Comparison of ENCODE assay signal across 1 cellular context in the genomic region with DNA sequence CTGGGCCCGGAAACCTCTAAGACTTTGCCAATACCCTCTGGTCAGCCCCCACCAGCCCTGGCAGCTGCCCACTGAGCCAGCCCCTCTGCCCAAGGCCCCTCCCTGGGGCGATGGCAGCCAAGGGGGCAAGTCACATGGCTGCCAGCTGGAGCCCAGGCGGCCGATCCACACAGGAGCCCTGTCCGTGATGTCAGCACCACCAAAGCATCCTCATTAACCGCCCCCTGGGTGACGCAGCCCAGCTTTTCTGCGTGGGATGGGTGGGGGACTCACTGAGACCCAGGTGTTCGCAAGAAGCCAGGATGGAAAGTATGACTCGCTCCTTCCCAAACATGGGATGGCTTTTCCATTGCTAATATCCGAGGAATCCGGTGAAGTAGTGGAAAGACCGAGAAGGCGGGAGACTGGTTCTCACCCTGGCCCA.
TF ChIP-seq lines count a peak whose summit lies in the region.

No MANE protein-coding gene starts in this region.

TF ChIP-seq in GM23338, 12 proteins besides CTCF, POLR2A, EP300 and RAD21 (continued from another document):
- TF ChIP-seq, protein P1, sequence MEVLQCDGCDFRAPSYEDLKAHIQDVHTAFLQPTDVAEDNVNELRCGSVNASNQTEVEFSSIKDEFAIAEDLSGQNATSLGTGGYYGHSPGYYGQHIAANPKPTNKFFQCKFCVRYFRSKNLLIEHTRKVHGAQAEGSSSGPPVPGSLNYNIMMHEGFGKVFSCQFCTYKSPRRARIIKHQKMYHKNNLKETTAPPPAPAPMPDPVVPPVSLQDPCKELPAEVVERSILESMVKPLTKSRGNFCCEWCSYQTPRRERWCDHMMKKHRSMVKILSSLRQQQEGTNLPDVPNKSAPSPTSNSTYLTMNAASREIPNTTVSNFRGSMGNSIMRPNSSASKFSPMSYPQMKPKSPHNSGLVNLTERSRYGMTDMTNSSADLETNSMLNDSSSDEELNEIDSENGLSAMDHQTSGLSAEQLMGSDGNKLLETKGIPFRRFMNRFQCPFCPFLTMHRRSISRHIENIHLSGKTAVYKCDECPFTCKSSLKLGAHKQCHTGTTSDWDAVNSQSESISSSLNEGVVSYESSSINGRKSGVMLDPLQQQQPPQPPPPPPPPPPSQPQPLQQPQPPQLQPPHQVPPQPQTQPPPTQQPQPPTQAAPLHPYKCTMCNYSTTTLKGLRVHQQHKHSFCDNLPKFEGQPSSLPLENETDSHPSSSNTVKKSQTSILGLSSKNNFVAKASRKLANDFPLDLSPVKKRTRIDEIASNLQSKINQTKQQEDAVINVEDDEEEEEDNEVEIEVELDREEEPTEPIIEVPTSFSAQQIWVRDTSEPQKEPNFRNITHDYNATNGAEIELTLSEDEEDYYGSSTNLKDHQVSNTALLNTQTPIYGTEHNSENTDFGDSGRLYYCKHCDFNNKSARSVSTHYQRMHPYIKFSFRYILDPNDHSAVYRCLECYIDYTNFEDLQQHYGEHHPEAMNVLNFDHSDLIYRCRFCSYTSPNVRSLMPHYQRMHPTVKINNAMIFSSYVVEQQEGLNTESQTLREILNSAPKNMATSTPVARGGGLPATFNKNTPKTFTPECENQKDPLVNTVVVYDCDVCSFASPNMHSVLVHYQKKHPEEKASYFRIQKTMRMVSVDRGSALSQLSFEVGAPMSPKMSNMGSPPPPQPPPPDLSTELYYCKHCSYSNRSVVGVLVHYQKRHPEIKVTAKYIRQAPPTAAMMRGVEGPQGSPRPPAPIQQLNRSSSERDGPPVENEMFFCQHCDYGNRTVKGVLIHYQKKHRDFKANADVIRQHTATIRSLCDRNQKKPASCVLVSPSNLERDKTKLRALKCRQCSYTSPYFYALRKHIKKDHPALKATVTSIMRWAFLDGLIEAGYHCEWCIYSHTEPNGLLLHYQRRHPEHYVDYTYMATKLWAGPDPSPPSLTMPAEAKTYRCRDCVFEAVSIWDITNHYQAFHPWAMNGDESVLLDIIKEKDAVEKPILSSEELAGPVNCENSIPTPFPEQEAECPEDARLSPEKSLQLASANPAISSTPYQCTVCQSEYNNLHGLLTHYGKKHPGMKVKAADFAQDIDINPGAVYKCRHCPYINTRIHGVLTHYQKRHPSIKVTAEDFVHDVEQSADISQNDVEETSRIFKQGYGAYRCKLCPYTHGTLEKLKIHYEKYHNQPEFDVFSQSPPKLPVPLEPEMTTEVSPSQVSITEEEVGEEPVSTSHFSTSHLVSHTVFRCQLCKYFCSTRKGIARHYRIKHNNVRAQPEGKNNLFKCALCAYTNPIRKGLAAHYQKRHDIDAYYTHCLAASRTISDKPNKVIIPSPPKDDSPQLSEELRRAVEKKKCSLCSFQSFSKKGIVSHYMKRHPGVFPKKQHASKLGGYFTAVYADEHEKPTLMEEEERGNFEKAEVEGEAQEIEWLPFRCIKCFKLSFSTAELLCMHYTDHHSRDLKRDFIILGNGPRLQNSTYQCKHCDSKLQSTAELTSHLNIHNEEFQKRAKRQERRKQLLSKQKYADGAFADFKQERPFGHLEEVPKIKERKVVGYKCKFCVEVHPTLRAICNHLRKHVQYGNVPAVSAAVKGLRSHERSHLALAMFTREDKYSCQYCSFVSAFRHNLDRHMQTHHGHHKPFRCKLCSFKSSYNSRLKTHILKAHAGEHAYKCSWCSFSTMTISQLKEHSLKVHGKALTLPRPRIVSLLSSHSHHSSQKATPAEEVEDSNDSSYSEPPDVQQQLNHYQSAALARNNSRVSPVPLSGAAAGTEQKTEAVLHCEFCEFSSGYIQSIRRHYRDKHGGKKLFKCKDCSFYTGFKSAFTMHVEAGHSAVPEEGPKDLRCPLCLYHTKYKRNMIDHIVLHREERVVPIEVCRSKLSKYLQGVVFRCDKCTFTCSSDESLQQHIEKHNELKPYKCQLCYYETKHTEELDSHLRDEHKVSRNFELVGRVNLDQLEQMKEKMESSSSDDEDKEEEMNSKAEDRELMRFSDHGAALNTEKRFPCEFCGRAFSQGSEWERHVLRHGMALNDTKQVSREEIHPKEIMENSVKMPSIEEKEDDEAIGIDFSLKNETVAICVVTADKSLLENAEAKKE (CRISPR knock-in tag; IDR thresholded peaks at IDR 0.05) = no peak
- TF ChIP-seq, protein P2, sequence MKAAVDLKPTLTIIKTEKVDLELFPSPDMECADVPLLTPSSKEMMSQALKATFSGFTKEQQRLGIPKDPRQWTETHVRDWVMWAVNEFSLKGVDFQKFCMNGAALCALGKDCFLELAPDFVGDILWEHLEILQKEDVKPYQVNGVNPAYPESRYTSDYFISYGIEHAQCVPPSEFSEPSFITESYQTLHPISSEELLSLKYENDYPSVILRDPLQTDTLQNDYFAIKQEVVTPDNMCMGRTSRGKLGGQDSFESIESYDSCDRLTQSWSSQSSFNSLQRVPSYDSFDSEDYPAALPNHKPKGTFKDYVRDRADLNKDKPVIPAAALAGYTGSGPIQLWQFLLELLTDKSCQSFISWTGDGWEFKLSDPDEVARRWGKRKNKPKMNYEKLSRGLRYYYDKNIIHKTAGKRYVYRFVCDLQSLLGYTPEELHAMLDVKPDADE (IDR thresholded peaks at IDR 0.05) = no peak
TF ChIP-seq in GM23338: peak in this region for 0.
